Comparison of ENCODE assay signal across 8 cellular contexts in genomic region chr16:69131167-69131748, GRCh38.
DNase-seq lines count a peak whose midpoint lies in the region; ATAC-seq and TF ChIP-seq lines count a peak whose summit lies in the region.

No MANE protein-coding gene starts in this region.

- H3K27ac Mint-ChIP-seq in activated T-cell treated with anti-CD3 and anti-CD28 coated beads, Interleukin-2, amount 50 U/mL, for 24 hours = peak overlapping the region; percentile 97

- H3K9me2 ChIP-seq in OCI-LY1 (ENCODE audit: low read depth, low read length) = no peaks in the 10 kb centered on the region

- peaks cover 30% of the 10 kb centered on the region; the same call in 1 of the 2 replicates for H3K36me3 ChIP-seq in OCI-LY1 (ENCODE audit: insufficient read depth, low read length)

- no peaks in the 10 kb centered on the region for H3K9me3 Mint-ChIP-seq in activated T-cell treated with anti-CD3 and anti-CD28 coated beads, Interleukin-2, amount 50 U/mL, for 24 hours

- no peak overlapping the region for H2AFZ ChIP-seq in OCI-LY1 (ENCODE audit: low read length)

- ATAC-seq in GM19397 (IDR thresholded peaks at IDR 0.05; ENCODE audit: unreplicated experiment) (no peak), HG02763 (IDR thresholded peaks at IDR 0.05; ENCODE audit: unreplicated experiment) (no peak)

- H3K27me3 ChIP-seq in OCI-LY1 (ENCODE audit: insufficient read depth, low read length) (no peaks in the 10 kb centered on the region), layer of hippocampus (ENCODE audit: control insufficient read depth, insufficient read depth, low read length) (no peaks in the 10 kb centered on the region)

- H3K36me3 Mint-ChIP-seq in activated T-cell treated with anti-CD3 and anti-CD28 coated beads, Interleukin-2, amount 50 U/mL, for 24 hours (ENCODE audit: low read depth) = peaks cover 91% of the 10 kb centered on the region

- H3K4me3 Mint-ChIP-seq in activated T-cell treated with anti-CD3 and anti-CD28 coated beads, Interleukin-2, amount 50 U/mL, for 24 hours = peak overlapping the region; percentile 96

- no peak for DNase-seq in activated T-cell treated with anti-CD3 and anti-CD28 coated beads, Interleukin-2, amount 50 U/mL, for 24 hours
- no peak for DNase-seq in activated T-cell treated with anti-CD3 and anti-CD28 coated beads, Interleukin-2, amount 50 U/mL, for 1 hour
- DNase-seq in T47D (ENCODE audit: low read depth in 1 of 2, low spot score in 1 of 2) (peak; percentile 24 to 34), substantia nigra (lab: John Stamatoyannopoulos, UW) (peak in 5 of 49 donors; percentile 4 to 30 (median 17))

- no peak for TF ChIP-seq CTCF in OCI-LY1 (IDR thresholded peaks at IDR 0.05; ENCODE audit: low read length)

- peak overlapping the region; percentile 90 for H3K4me2 ChIP-seq in OCI-LY1 (ENCODE audit: low read length)

- peak overlapping the region; percentile 83 for H3K27ac ChIP-seq in OCI-LY1 (ENCODE audit: low read depth, low read length, poor library complexity, severe bottlenecking)
- H3K27ac ChIP-seq in layer of hippocampus (ENCODE audit: low read depth, low read length) = peak overlapping the region; percentile 62
- H3K27ac ChIP-seq in substantia nigra (ENCODE audit: low read depth, low read length, poor library complexity, severe bottlenecking) = peak overlapping the region; percentile 78

- no peaks in the 10 kb centered on the region for H4K20me1 ChIP-seq in OCI-LY1 (ENCODE audit: insufficient read depth, low read length)

- H3K79me2 ChIP-seq in OCI-LY1 (ENCODE audit: insufficient read depth, low read length) = peaks cover 60% of the 10 kb centered on the region

- no peaks in the 10 kb centered on the region for H3F3A ChIP-seq in OCI-LY1 (ENCODE audit: insufficient read depth, low read length)

- H3K4me1 ChIP-seq in OCI-LY1 (ENCODE audit: insufficient read depth, low read length, severe bottlenecking) = peaks cover 27% of the 10 kb centered on the region

- peak overlapping the region; percentile 95 for H3K4me3 ChIP-seq in OCI-LY1 (ENCODE audit: low read depth, low read length, poor library complexity, severe bottlenecking)

- no peaks in the 10 kb centered on the region for H3K27me3 Mint-ChIP-seq in activated T-cell treated with anti-CD3 and anti-CD28 coated beads, Interleukin-2, amount 50 U/mL, for 24 hours

- no peaks in the 10 kb centered on the region for H3K9me3 ChIP-seq in OCI-LY1 (ENCODE audit: low read length)

- in situ Hi-C loops in T47D (cut with HindIII; ENCODE audit: low pct_unique_long_range_greater_than_20kb, low sequenced_read_pairs) = no loop called here

- peak overlapping the region; percentile 99 for H3K9ac ChIP-seq in OCI-LY1 (ENCODE audit: low read length)

- peaks cover 61% of the 10 kb centered on the region for H3K4me1 Mint-ChIP-seq in activated T-cell treated with anti-CD3 and anti-CD28 coated beads, Interleukin-2, amount 50 U/mL, for 24 hours (ENCODE audit: low read depth)

Comparison
In these comparisons a context has a peak if more than half of its experiments do, and no peak if none do; other contexts are left out.
1. DNase-seq: peak in T47D (2 of 2); none in activated T-cell treated with anti-CD3 and anti-CD28 coated beads, Interleukin-2, amount 50 U/mL, for 24 hours (single experiment) and activated T-cell treated with anti-CD3 and anti-CD28 coated beads, Interleukin-2, amount 50 U/mL, for 1 hour (single experiment).
2. Peak in every context shown above with its lines, with median percentiles within 50 percentile points of each other: H3K27ac ChIP-seq.